ENCODE assay signal across 1 cellular context in the genomic region with DNA sequence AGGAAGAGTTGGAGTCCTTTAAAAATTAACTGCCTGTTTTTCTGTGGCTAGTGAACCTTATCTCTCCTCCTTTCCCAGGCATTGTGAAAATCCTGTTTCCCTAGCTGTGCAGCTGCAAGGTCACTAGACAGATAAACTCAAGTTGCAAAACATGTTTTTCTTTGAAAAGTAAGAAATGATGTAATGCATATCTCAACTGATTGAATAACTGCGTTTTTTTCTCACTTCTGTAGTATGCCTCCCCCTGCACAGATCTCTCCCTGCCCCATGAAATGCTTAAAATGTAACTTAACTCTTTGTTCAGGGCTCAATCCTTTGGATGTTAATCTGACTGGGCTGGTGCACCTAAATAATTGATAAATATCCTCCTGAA.
TF ChIP-seq lines count a peak whose summit lies in the region.

No MANE protein-coding gene starts in this region.

TF ChIP-seq in HepG2, 621 proteins besides CTCF, POLR2A, EP300 and RAD21 (continued from another document and continues in another):
- no peak for TF ChIP-seq GABPA (IDR thresholded peaks at IDR 0.05; ENCODE audit: low read depth, low read length)
- TF ChIP-seq GABPA (CRISPR knock-in tag; IDR thresholded peaks at IDR 0.05; ENCODE audit: low read depth) = peak; percentile 49; the same call in 1 of the 2 replicates
- TF ChIP-seq ZNF788 (CRISPR knock-in tag; IDR thresholded peaks at IDR 0.05; ENCODE audit: borderline replicate concordance) = peak; percentile 39; the same call in 1 of the 2 replicates
- TF ChIP-seq FOXK1 (CRISPR knock-in tag; IDR thresholded peaks at IDR 0.05; ENCODE audit: borderline replicate concordance, low read depth) = peak; percentile 91; the same call in 1 of the 2 replicates
- TF ChIP-seq GFI1 (CRISPR knock-in tag; IDR thresholded peaks at IDR 0.05; ENCODE audit: borderline replicate concordance) = 0 out of 2 replicates have a peak, but pooled peaks have one; percentile 42
- TF ChIP-seq ZNF431 (CRISPR knock-in tag; IDR thresholded peaks at IDR 0.05; ENCODE audit: borderline replicate concordance, low read depth) = no peak
- TF ChIP-seq, protein P1, sequence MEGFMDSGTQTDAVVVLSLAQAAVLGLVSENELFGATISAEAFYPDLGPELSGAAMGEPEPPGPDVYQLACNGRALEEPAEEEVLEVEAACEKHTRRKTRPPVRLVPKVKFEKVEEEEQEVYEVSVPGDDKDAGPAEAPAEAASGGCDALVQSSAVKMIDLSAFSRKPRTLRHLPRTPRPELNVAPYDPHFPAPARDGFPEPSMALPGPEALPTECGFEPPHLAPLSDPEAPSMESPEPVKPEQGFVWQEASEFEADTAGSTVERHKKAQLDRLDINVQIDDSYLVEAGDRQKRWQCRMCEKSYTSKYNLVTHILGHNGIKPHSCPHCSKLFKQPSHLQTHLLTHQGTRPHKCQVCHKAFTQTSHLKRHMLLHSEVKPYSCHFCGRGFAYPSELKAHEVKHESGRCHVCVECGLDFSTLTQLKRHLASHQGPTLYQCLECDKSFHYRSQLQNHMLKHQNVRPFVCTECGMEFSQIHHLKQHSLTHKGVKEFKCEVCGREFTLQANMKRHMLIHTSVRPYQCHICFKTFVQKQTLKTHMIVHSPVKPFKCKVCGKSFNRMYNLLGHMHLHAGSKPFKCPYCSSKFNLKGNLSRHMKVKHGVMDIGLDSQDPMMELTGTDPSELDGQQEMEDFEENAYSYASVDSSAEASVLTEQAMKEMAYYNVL (CRISPR knock-in tag; IDR thresholded peaks at IDR 0.05; ENCODE audit: borderline replicate concordance) = peak; percentile 94; the same call in 1 of the 2 replicates
- no peak for TF ChIP-seq ZKSCAN1 (IDR thresholded peaks at IDR 0.05; ENCODE audit: low read length)
- no peak for TF ChIP-seq ZNF180 (CRISPR knock-in tag; IDR thresholded peaks at IDR 0.05; ENCODE audit: borderline replicate concordance, low read depth)
- TF ChIP-seq, protein P2, sequence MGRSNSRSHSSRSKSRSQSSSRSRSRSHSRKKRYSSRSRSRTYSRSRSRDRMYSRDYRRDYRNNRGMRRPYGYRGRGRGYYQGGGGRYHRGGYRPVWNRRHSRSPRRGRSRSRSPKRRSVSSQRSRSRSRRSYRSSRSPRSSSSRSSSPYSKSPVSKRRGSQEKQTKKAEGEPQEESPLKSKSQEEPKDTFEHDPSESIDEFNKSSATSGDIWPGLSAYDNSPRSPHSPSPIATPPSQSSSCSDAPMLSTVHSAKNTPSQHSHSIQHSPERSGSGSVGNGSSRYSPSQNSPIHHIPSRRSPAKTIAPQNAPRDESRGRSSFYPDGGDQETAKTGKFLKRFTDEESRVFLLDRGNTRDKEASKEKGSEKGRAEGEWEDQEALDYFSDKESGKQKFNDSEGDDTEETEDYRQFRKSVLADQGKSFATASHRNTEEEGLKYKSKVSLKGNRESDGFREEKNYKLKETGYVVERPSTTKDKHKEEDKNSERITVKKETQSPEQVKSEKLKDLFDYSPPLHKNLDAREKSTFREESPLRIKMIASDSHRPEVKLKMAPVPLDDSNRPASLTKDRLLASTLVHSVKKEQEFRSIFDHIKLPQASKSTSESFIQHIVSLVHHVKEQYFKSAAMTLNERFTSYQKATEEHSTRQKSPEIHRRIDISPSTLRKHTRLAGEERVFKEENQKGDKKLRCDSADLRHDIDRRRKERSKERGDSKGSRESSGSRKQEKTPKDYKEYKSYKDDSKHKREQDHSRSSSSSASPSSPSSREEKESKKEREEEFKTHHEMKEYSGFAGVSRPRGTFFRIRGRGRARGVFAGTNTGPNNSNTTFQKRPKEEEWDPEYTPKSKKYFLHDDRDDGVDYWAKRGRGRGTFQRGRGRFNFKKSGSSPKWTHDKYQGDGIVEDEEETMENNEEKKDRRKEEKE (IDR thresholded peaks at IDR 0.05) = no peak
- TF ChIP-seq, protein P3, sequence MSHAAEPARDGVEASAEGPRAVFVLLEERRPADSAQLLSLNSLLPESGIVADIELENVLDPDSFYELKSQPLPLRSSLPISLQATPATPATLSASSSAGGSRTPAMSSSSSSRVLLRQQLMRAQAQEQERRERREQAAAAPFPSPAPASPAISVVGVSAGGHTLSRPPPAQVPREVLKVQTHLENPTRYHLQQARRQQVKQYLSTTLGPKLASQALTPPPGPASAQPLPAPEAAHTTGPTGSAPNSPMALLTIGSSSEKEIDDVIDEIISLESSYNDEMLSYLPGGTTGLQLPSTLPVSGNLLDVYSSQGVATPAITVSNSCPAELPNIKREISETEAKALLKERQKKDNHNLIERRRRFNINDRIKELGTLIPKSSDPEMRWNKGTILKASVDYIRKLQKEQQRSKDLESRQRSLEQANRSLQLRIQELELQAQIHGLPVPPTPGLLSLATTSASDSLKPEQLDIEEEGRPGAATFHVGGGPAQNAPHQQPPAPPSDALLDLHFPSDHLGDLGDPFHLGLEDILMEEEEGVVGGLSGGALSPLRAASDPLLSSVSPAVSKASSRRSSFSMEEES (CRISPR knock-in tag; IDR thresholded peaks at IDR 0.05) = peak; percentile 80
- peak; percentile 66; the same call in 1 of the 2 replicates for TF ChIP-seq KAT8 (CRISPR knock-in tag; IDR thresholded peaks at IDR 0.05)
- TF ChIP-seq MED1 (CRISPR knock-in tag; IDR thresholded peaks at IDR 0.05) = peak; percentile 98
- TF ChIP-seq, protein P4, sequence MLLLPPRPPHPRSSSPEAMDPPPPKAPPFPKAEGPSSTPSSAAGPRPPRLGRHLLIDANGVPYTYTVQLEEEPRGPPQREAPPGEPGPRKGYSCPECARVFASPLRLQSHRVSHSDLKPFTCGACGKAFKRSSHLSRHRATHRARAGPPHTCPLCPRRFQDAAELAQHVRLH (CRISPR knock-in tag; IDR thresholded peaks at IDR 0.05; ENCODE audit: borderline replicate concordance, low read depth) = no peak
- TF ChIP-seq ZKSCAN8 (CRISPR knock-in tag; IDR thresholded peaks at IDR 0.05; ENCODE audit: borderline replicate concordance) = peak; percentile 79; the same call in 1 of the 2 replicates
- TF ChIP-seq PAF1 (CRISPR knock-in tag; IDR thresholded peaks at IDR 0.05) = no peak
- TF ChIP-seq, protein P5, sequence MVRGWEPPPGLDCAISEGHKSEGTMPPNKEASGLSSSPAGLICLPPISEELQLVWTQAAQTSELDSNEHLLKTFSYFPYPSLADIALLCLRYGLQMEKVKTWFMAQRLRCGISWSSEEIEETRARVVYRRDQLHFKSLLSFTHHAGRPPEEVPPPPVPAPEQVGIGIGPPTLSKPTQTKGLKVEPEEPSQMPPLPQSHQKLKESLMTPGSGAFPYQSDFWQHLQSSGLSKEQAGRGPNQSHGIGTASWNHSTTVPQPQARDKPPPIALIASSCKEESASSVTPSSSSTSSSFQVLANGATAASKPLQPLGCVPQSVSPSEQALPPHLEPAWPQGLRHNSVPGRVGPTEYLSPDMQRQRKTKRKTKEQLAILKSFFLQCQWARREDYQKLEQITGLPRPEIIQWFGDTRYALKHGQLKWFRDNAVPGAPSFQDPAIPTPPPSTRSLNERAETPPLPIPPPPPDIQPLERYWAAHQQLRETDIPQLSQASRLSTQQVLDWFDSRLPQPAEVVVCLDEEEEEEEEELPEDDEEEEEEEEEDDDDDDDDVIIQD (CRISPR knock-in tag; IDR thresholded peaks at IDR 0.05; ENCODE audit: low read depth) = peak; percentile 81; the same call in 1 of the 2 replicates
- peak; percentile 86 for TF ChIP-seq JUND (CRISPR knock-in tag; IDR thresholded peaks at IDR 0.05)
- TF ChIP-seq, protein P6, sequence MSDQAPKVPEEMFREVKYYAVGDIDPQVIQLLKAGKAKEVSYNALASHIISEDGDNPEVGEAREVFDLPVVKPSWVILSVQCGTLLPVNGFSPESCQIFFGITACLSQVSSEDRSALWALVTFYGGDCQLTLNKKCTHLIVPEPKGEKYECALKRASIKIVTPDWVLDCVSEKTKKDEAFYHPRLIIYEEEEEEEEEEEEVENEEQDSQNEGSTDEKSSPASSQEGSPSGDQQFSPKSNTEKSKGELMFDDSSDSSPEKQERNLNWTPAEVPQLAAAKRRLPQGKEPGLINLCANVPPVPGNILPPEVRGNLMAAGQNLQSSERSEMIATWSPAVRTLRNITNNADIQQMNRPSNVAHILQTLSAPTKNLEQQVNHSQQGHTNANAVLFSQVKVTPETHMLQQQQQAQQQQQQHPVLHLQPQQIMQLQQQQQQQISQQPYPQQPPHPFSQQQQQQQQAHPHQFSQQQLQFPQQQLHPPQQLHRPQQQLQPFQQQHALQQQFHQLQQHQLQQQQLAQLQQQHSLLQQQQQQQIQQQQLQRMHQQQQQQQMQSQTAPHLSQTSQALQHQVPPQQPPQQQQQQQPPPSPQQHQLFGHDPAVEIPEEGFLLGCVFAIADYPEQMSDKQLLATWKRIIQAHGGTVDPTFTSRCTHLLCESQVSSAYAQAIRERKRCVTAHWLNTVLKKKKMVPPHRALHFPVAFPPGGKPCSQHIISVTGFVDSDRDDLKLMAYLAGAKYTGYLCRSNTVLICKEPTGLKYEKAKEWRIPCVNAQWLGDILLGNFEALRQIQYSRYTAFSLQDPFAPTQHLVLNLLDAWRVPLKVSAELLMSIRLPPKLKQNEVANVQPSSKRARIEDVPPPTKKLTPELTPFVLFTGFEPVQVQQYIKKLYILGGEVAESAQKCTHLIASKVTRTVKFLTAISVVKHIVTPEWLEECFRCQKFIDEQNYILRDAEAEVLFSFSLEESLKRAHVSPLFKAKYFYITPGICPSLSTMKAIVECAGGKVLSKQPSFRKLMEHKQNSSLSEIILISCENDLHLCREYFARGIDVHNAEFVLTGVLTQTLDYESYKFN (CRISPR knock-in tag; conservative IDR thresholded peaks at IDR 0.05) = peak; percentile 91
- peak; percentile 90 for TF ChIP-seq ZNF331 (CRISPR knock-in tag; IDR thresholded peaks at IDR 0.05)
- peak; percentile 76; the same call in 1 of the 2 replicates for TF ChIP-seq TARDBP (CRISPR knock-in tag; IDR thresholded peaks at IDR 0.05)
- TF ChIP-seq, protein P7, sequence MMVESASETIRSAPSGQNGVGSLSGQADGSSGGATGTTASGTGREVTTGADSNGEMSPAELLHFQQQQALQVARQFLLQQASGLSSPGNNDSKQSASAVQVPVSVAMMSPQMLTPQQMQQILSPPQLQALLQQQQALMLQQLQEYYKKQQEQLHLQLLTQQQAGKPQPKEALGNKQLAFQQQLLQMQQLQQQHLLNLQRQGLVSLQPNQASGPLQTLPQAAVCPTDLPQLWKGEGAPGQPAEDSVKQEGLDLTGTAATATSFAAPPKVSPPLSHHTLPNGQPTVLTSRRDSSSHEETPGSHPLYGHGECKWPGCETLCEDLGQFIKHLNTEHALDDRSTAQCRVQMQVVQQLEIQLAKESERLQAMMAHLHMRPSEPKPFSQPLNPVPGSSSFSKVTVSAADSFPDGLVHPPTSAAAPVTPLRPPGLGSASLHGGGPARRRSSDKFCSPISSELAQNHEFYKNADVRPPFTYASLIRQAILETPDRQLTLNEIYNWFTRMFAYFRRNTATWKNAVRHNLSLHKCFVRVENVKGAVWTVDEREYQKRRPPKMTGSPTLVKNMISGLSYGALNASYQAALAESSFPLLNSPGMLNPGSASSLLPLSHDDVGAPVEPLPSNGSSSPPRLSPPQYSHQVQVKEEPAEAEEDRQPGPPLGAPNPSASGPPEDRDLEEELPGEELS (CRISPR knock-in tag; IDR thresholded peaks at IDR 0.05) = peak; percentile 94
- peak; percentile 63 for TF ChIP-seq SKI (IDR thresholded peaks at IDR 0.05; ENCODE audit: partially characterized antibody)
- no peak for TF ChIP-seq ZFAT (CRISPR knock-in tag; conservative IDR thresholded peaks at IDR 0.05)
- TF ChIP-seq FOXM1 (CRISPR knock-in tag; IDR thresholded peaks at IDR 0.05) = peak; percentile 95
- TF ChIP-seq ZNF430 (CRISPR knock-in tag; IDR thresholded peaks at IDR 0.05) = 0 out of 2 replicates have a peak, but pooled peaks have one; percentile 16
- no peak for TF ChIP-seq ZNF678 (CRISPR knock-in tag; IDR thresholded peaks at IDR 0.05)
- TF ChIP-seq, protein P8, sequence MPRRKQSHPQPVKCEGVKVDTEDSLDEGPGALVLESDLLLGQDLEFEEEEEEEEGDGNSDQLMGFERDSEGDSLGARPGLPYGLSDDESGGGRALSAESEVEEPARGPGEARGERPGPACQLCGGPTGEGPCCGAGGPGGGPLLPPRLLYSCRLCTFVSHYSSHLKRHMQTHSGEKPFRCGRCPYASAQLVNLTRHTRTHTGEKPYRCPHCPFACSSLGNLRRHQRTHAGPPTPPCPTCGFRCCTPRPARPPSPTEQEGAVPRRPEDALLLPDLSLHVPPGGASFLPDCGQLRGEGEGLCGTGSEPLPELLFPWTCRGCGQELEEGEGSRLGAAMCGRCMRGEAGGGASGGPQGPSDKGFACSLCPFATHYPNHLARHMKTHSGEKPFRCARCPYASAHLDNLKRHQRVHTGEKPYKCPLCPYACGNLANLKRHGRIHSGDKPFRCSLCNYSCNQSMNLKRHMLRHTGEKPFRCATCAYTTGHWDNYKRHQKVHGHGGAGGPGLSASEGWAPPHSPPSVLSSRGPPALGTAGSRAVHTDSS (CRISPR knock-in tag; conservative IDR thresholded peaks at IDR 0.05) = no peak
- peak; percentile 47; the same call in 1 of the 2 replicates for TF ChIP-seq ERF (CRISPR knock-in tag; IDR thresholded peaks at IDR 0.05)
- peak; percentile 75 for TF ChIP-seq TEAD3 (CRISPR knock-in tag; optimal IDR thresholded peaks at IDR 0.05; ENCODE audit: borderline replicate concordance)
- no peak; the same call in 1 of the 2 replicates for TF ChIP-seq ELF1 (CRISPR knock-in tag; IDR thresholded peaks at IDR 0.05)
- TF ChIP-seq HMG20A (CRISPR knock-in tag; IDR thresholded peaks at IDR 0.05; ENCODE audit: borderline replicate concordance) = peak; percentile 78; the same call in 1 of the 2 replicates
- TF ChIP-seq NR2F6 (IDR thresholded peaks at IDR 0.05) = peak; percentile 58; the same call in 1 of the 2 replicates
- peak; percentile 78 for TF ChIP-seq NR2F6 (CRISPR knock-in tag; IDR thresholded peaks at IDR 0.05)
- TF ChIP-seq ETV5 (CRISPR knock-in tag; IDR thresholded peaks at IDR 0.05; ENCODE audit: borderline replicate concordance) = peak; percentile 44; the same call in 1 of the 2 replicates
- TF ChIP-seq ZNF12 (CRISPR knock-in tag; IDR thresholded peaks at IDR 0.05) = peak; percentile 81; the same call in 1 of the 2 replicates
- no peak for TF ChIP-seq ZNF816 (CRISPR knock-in tag; IDR thresholded peaks at IDR 0.05; ENCODE audit: borderline replicate concordance)
- TF ChIP-seq ZNF333 (CRISPR knock-in tag; IDR thresholded peaks at IDR 0.05; ENCODE audit: borderline replicate concordance) = no peak
- TF ChIP-seq TOPORS (CRISPR knock-in tag; IDR thresholded peaks at IDR 0.05) = no peak
- peak; percentile 92 for TF ChIP-seq ISL2 (CRISPR knock-in tag; IDR thresholded peaks at IDR 0.05)
- TF ChIP-seq ZBTB20 (CRISPR knock-in tag; IDR thresholded peaks at IDR 0.05; ENCODE audit: borderline replicate concordance, low read depth) = peak; percentile 35; the same call in 1 of the 2 replicates
- peak; percentile 63; the same call in 1 of the 2 replicates for TF ChIP-seq MIER3 (CRISPR knock-in tag; IDR thresholded peaks at IDR 0.05; ENCODE audit: borderline replicate concordance)
- peak; percentile 76 for TF ChIP-seq TCF7 (IDR thresholded peaks at IDR 0.05; ENCODE audit: low read depth)
- TF ChIP-seq RFX3 (CRISPR knock-in tag; IDR thresholded peaks at IDR 0.05) = no peak
- peak; percentile 40; the same call in 1 of the 2 replicates for TF ChIP-seq MIER2 (CRISPR knock-in tag; IDR thresholded peaks at IDR 0.05)
- TF ChIP-seq ZBTB1 (CRISPR knock-in tag; IDR thresholded peaks at IDR 0.05; ENCODE audit: borderline replicate concordance) = no peak
- TF ChIP-seq SOX6 (IDR thresholded peaks at IDR 0.05) = no peak
- TF ChIP-seq SOX6 (CRISPR knock-in tag; IDR thresholded peaks at IDR 0.05) = peak; percentile 96
